Comparison of ENCODE assay signal across 1 cellular context in genomic region chr5:37738865-37739488, GRCh38.
TF ChIP-seq lines count a peak whose summit lies in the region.

No MANE protein-coding gene starts in this region.

TF ChIP-seq in HepG2, 621 proteins besides CTCF, POLR2A, EP300 and RAD21:
- TF ChIP-seq PCBP2 (optimal IDR thresholded peaks at IDR 0.05; ENCODE audit: low read depth, low read length, poor library complexity, severe bottlenecking) = no peak
- TF ChIP-seq ZNF10 (CRISPR knock-in tag; IDR thresholded peaks at IDR 0.05; ENCODE audit: borderline replicate concordance, low read depth) = no peak
- TF ChIP-seq IRX3 (CRISPR knock-in tag; IDR thresholded peaks at IDR 0.05; ENCODE audit: borderline replicate concordance, low read depth) = no peak
- TF ChIP-seq USF2 (IDR thresholded peaks at IDR 0.05; ENCODE audit: low read depth, low read length) = no peak
- no peak for TF ChIP-seq USF2 (CRISPR knock-in tag; IDR thresholded peaks at IDR 0.05; ENCODE audit: borderline replicate concordance)
- TF ChIP-seq NCOR1 (IDR thresholded peaks at IDR 0.05; ENCODE audit: borderline replicate concordance, low read length) = no peak
- no peak for TF ChIP-seq SYNCRIP (IDR thresholded peaks at IDR 0.05; ENCODE audit: insufficient read depth, low read depth, low read length)
- TF ChIP-seq STAT6 (CRISPR knock-in tag; IDR thresholded peaks at IDR 0.05; ENCODE audit: borderline replicate concordance) = no peak
- TF ChIP-seq ZNF577 (CRISPR knock-in tag; IDR thresholded peaks at IDR 0.05; ENCODE audit: borderline replicate concordance, low read depth) = no peak
- no peak for TF ChIP-seq ZNF34 (CRISPR knock-in tag; IDR thresholded peaks at IDR 0.05; ENCODE audit: borderline replicate concordance)
- TF ChIP-seq ZNF18 (CRISPR knock-in tag; IDR thresholded peaks at IDR 0.05; ENCODE audit: insufficient replicate concordance) = no peak
- no peak for TF ChIP-seq KDM3A (CRISPR knock-in tag; IDR thresholded peaks at IDR 0.05; ENCODE audit: low read depth)
- no peak for TF ChIP-seq PLSCR1 (CRISPR knock-in tag; IDR thresholded peaks at IDR 0.05; ENCODE audit: borderline replicate concordance)
TF ChIP-seq in HepG2: peak in this region for 0.
